ENCODE assay signal across 6 cellular contexts in genomic region chr5:20875726-20876125, GRCh38.
DNase-seq lines count a peak whose midpoint lies in the region; ATAC-seq, FAIRE-seq and TF ChIP-seq lines count a peak whose summit lies in the region.
"Not testable (repeated sequence)": the region's sequence is repeated elsewhere in the genome, so short reads cannot be mapped to it uniquely, and the experiment has no call there.

No MANE protein-coding gene starts in this region.

- H3K27ac ChIP-seq in IMR-90 (ENCODE audit: insufficient read depth, low read length); astrocyte (ENCODE audit: low read depth, low read length); keratinocyte (ENCODE audit: control insufficient read depth, insufficient read depth, low read length); upper lobe of right lung: not testable (repeated sequence)

- H2BK15ac ChIP-seq in IMR-90 (ENCODE audit: low read depth, low read length) = not testable (repeated sequence)

- H3K79me1 ChIP-seq in IMR-90 (ENCODE audit: low read depth in 1 of 2, low read length in 2 of 2) = not testable (repeated sequence)

- H4K8ac ChIP-seq in IMR-90 (ENCODE audit: low read depth in 2 of 2, low read length in 2 of 2) = not testable (repeated sequence)

- H4K5ac ChIP-seq in IMR-90 (ENCODE audit: low read depth, low read length) = not testable (repeated sequence)

- not testable (repeated sequence) for H3K27me3 Mint-ChIP-seq in astrocyte (ENCODE audit: low read depth, unreplicated experiment)

- H3K36me3 Mint-ChIP-seq in astrocyte (ENCODE audit: low read depth, unreplicated experiment) = not testable (repeated sequence)

- H3K4me3 ChIP-seq in IMR-90 (ENCODE audit: insufficient read depth, low read depth, low read length); astrocyte (ENCODE audit: insufficient read depth, low read depth, low read length); keratinocyte (ENCODE audit: control insufficient read depth in 2 of 3, extremely low read depth in 1 of 3, insufficient read depth in 2 of 3, low read depth in 1 of 3, low read length in 3 of 3); upper lobe of right lung: not testable (repeated sequence)

- TF ChIP-seq RAD21 in IMR-90 (IDR thresholded peaks at IDR 0.05; ENCODE audit: low read length) = not testable (repeated sequence)

- not testable (repeated sequence) for H3K79me2 ChIP-seq in astrocyte (ENCODE audit: insufficient read depth, low read length); keratinocyte (ENCODE audit: control insufficient read depth, insufficient read depth, low read length)

- not testable (repeated sequence) for H3K4me2 ChIP-seq in IMR-90 (ENCODE audit: low read depth, low read length); astrocyte (ENCODE audit: low read length); keratinocyte (ENCODE audit: control insufficient read depth, extremely low read depth, insufficient read depth, low read depth, low read length)

- peaks cover 11% of the 10 kb centered on the region for H3K4me1 Mint-ChIP-seq in astrocyte (ENCODE audit: low read depth, unreplicated experiment)

- not testable (repeated sequence) for BruUV-seq in IMR-90 (replicated peaks; lab: Mats Ljungman, UMichigan)

- not testable (repeated sequence) for H3K9me1 ChIP-seq in IMR-90 (ENCODE audit: insufficient read depth, low read length); keratinocyte (ENCODE audit: control insufficient read depth, extremely low read depth, insufficient read depth, low read length)

- H3K23ac ChIP-seq in IMR-90 (ENCODE audit: low read depth, low read length) = not testable (repeated sequence)

- not testable (repeated sequence) for H2BK20ac ChIP-seq in IMR-90 (ENCODE audit: low read depth, low read length)

- TF ChIP-seq POLR2A in IMR-90 (IDR thresholded peaks at IDR 0.05; ENCODE audit: low read depth, low read length) = not testable (repeated sequence)

- not testable (repeated sequence) for H4K91ac ChIP-seq in IMR-90 (ENCODE audit: insufficient read depth, low read depth, low read length)

- ATAC-seq in IMR-90 (ENCODE audit: low read depth) (peak; percentile 70), upper lobe of right lung (peak; percentile 52)

- H3K27me3 ChIP-seq in IMR-90 (ENCODE audit: control insufficient read depth, insufficient read depth, low read length); astrocyte (ENCODE audit: insufficient read depth, low read length); keratinocyte (ENCODE audit: control insufficient read depth, extremely low read depth, insufficient read depth, low read length); upper lobe of right lung: not testable (repeated sequence)

- intact Hi-C loops in IMR-90 (cut with micrococcal nuclease); upper lobe of right lung (cut with DNase I): not testable (repeated sequence)

- H3K36me3 ChIP-seq in IMR-90 (ENCODE audit: control insufficient read depth, insufficient read depth, low read length); astrocyte (ENCODE audit: insufficient read depth, low read length); keratinocyte (ENCODE audit: control insufficient read depth in 2 of 2, extremely low read depth in 1 of 2, insufficient read depth in 2 of 2, low read length in 2 of 2); upper lobe of right lung: not testable (repeated sequence)

- DNase-seq in A172 (ENCODE audit: low spot score) = peak; percentile 13
- DNase-seq in HS-5 (ENCODE audit: low read depth) = peak; percentile 14
- not testable (repeated sequence) for DNase-seq in IMR-90; astrocyte (ENCODE audit: low read depth); keratinocyte (ENCODE audit: low read depth, low spot score); upper lobe of right lung

- peak overlapping the region; percentile 95 for H3K27ac Mint-ChIP-seq in astrocyte (ENCODE audit: unreplicated experiment)

- not testable (repeated sequence) for H3K18ac ChIP-seq in IMR-90 (ENCODE audit: low read depth, low read length)

- not testable (repeated sequence) for H2BK5ac ChIP-seq in IMR-90 (ENCODE audit: low read depth, low read length, poor library complexity, severe bottlenecking)

- POLR2A ChIA-PET in IMR-90 (lab: Charles Lee; ENCODE audit: unreplicated experiment) = not testable (repeated sequence)

- in situ Hi-C loops in IMR-90 (cut with MboI; ENCODE audit: low sequenced_read_pairs) = not testable (repeated sequence)

- not testable (repeated sequence) for H3K4me1 ChIP-seq in IMR-90 (ENCODE audit: control insufficient read depth, insufficient read depth, low read length); astrocyte (ENCODE audit: insufficient read depth, low read length); keratinocyte (ENCODE audit: control insufficient read depth, extremely low read depth, insufficient read depth, low read length); upper lobe of right lung

- H3K56ac ChIP-seq in IMR-90 (ENCODE audit: extremely low read depth, insufficient read depth, low read length) = not testable (repeated sequence)

- dilution Hi-C loops in IMR-90 (cut with HindIII; ENCODE audit: low sequenced_read_pairs, unreplicated experiment); keratinocyte (cut with MboI; ENCODE audit: extremely low pct_ligation_motif_present, low sequenced_read_pairs): not testable (repeated sequence)

- H3K4ac ChIP-seq in IMR-90 (ENCODE audit: low read depth, low read length) = not testable (repeated sequence)

- H3K14ac ChIP-seq in IMR-90 (replicated peaks; ENCODE audit: low read depth, low read length) = not testable (repeated sequence)

- H4K20me1 ChIP-seq in IMR-90 (ENCODE audit: insufficient read depth, low read length); astrocyte (ENCODE audit: insufficient read depth, low read length); keratinocyte (ENCODE audit: control insufficient read depth, extremely low read depth, insufficient read depth, low read length): not testable (repeated sequence)

- not testable (repeated sequence) for TF ChIP-seq CTCF in IMR-90 (conservative IDR thresholded peaks at IDR 0.05; ENCODE audit: low read depth, low read length); astrocyte (IDR thresholded peaks at IDR 0.05; ENCODE audit: insufficient read depth, low read depth, low read length); keratinocyte (optimal IDR thresholded peaks at IDR 0.05 in 1 of 3, IDR thresholded peaks at IDR 0.05 in 1 of 3, conservative IDR thresholded peaks at IDR 0.05 in 1 of 3; ENCODE audit: extremely low read depth in 1 of 3, insufficient read depth in 2 of 3, low read length in 3 of 3); upper lobe of right lung (IDR thresholded peaks at IDR 0.05)

- not testable (repeated sequence) for H3K9me3 ChIP-seq in IMR-90 (ENCODE audit: control insufficient read depth, insufficient read depth, low read length); astrocyte (ENCODE audit: insufficient read depth, low read depth, low read length); keratinocyte (ENCODE audit: control insufficient read depth, low read depth, low read length); upper lobe of right lung

- FAIRE-seq in astrocyte (lab: Jason Lieb, UNC) = peak; percentile 60
- peak; percentile 53 for FAIRE-seq in keratinocyte (lab: Jason Lieb, UNC)

- H3K4me3 Mint-ChIP-seq in astrocyte (ENCODE audit: unreplicated experiment) = not testable (repeated sequence)

- not testable (repeated sequence) for H2AFZ ChIP-seq in IMR-90 (replicated peaks; ENCODE audit: low read length, poor library complexity); astrocyte (ENCODE audit: low read depth, low read length); keratinocyte (ENCODE audit: control insufficient read depth, low read length)

- not testable (repeated sequence) for H3K9me3 Mint-ChIP-seq in astrocyte (ENCODE audit: unreplicated experiment)

- H2AK9ac ChIP-seq in IMR-90 (replicated peaks; ENCODE audit: low read depth, low read length, poor library complexity) = not testable (repeated sequence)

- H2AK5ac ChIP-seq in IMR-90 (ENCODE audit: low read depth, low read length) = not testable (repeated sequence)

- CTCF ChIA-PET in IMR-90 (lab: Yijun Ruan, JAX) = not testable (repeated sequence)

- not testable (repeated sequence) for H3K9ac ChIP-seq in IMR-90 (ENCODE audit: low read depth, low read length); astrocyte (ENCODE audit: low read length); keratinocyte (ENCODE audit: control insufficient read depth, extremely low read depth, insufficient read depth, low read length)

- H2BK120ac ChIP-seq in IMR-90 (ENCODE audit: low read depth, low read length) = not testable (repeated sequence)
